ENCODE assay signal across 22 cellular contexts in genomic region chr5:31049461-31049860, GRCh38.
"Had no signal": no experiment of that assay in that cellular context is flagged by ENCODE, and none has a peak within 500 bp of the region (broad histone marks: within the 10 kb centered on the region; RNA-seq: fewer than 3 reads in every experiment).

No MANE protein-coding gene starts in this region.

- H3K27ac ChIP-seq: dorsolateral prefrontal cortex, epithelial cell of prostate, esophagus muscularis mucosa, gastroesophageal sphincter, neutrophil, psoas muscle, tibial artery, upper lobe of right lung, vagina had no signal

- H3K36me3 ChIP-seq: esophagus muscularis mucosa, gastroesophageal sphincter, neutrophil, right lobe of liver, tibial artery, upper lobe of right lung, vagina had no signal

- H3K4me3 ChIP-seq: dorsolateral prefrontal cortex, esophagus muscularis mucosa, gastroesophageal sphincter, lung, psoas muscle, right lobe of liver, tibial artery, upper lobe of right lung, vagina had no signal

- DNase-seq: cortex of kidney; dorsolateral prefrontal cortex; effector CD8-positive, alpha-beta T cell; left colon; left ventricle myocardium superior; naive B cell; nephron progenitor cell; psoas muscle; right lobe of liver; stimulated activated CD4-positive, alpha-beta T cell treated with anti-CD3 and anti-CD28 coated beads, Interleukin-4, amount 100 ng/mL, for 1 hour; stimulated activated CD8-positive, alpha-beta memory T cell treated with anti-CD3 and anti-CD28 coated beads, Interleukin-4, amount 100 ng/mL, for 48 hours; stimulated activated naive CD8-positive, alpha-beta T cell treated with anti-CD3 and anti-CD28 coated beads, Interleukin-15, Interleukin-2, amounts not matched to agents 100 U/mL and 50 U/mL, for 24 hours; tibial artery; upper lobe of right lung had no signal

- FAIRE-seq: endometrium had no signal

- H3K9me3 ChIP-seq: esophagus muscularis mucosa, gastroesophageal sphincter, neutrophil, psoas muscle, right lobe of liver, tibial artery, upper lobe of right lung, vagina had no signal

- H3K4me3 Mint-ChIP-seq: naive B cell; nephron progenitor cell; stimulated activated effector memory CD8-positive, alpha-beta T cell treated with anti-CD3 and anti-CD28 coated beads, Interleukin-12 subunit alpha, Interleukin-12 subunit beta, amount 100 ng/mL, for 72 hours had no signal

- H3K9me3 Mint-ChIP-seq: nephron progenitor cell had no signal

- H3K4me1 ChIP-seq: esophagus muscularis mucosa, gastroesophageal sphincter, psoas muscle, tibial artery, upper lobe of right lung, vagina had no signal

- H3K27ac Mint-ChIP-seq: naive B cell; nephron progenitor cell; stimulated activated effector memory CD8-positive, alpha-beta T cell treated with anti-CD3 and anti-CD28 coated beads, Interleukin-12 subunit alpha, Interleukin-12 subunit beta, amount 100 ng/mL, for 72 hours had no signal

- H3K4me1 Mint-ChIP-seq: naive B cell; stimulated activated effector memory CD8-positive, alpha-beta T cell treated with anti-CD3 and anti-CD28 coated beads, Interleukin-12 subunit alpha, Interleukin-12 subunit beta, amount 100 ng/mL, for 72 hours had no signal

- H3K27me3 Mint-ChIP-seq: naive B cell had no signal

- H3K27me3 ChIP-seq: dorsolateral prefrontal cortex, esophagus muscularis mucosa, gastroesophageal sphincter, neutrophil, right lobe of liver, tibial artery, upper lobe of right lung, vagina had no signal

- H3K36me3 Mint-ChIP-seq: naive B cell; stimulated activated effector memory CD8-positive, alpha-beta T cell treated with anti-CD3 and anti-CD28 coated beads, Interleukin-12 subunit alpha, Interleukin-12 subunit beta, amount 100 ng/mL, for 72 hours had no signal
